ENCODE assay signal across 1 cellular context in the genomic region with DNA sequence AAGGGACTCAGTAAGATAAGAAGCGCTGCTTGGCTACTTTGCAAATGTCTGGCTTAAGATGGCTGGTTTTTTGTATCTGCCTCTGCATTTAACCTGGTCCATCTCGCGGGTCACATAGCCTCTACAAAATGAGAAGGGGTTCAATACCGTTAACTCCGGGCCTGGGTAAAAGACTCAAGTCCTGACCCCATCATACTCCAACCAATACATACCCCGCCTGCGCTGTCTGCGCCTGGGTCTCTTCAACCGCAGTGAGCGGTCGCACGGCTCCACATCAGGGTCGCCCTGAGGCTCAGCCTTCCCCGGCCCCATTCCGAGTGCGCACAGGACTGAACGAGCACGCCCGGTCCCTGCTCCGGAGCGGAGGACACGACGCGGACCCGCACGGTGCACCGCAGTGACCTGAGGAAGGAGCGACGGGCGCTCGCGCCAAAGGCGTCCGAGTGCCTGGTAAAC.
TF ChIP-seq lines count a peak whose summit lies in the region.

No MANE protein-coding gene starts in this region.

TF ChIP-seq in HepG2, 621 proteins besides CTCF, POLR2A, EP300 and RAD21 (continued from another document):
- TF ChIP-seq, protein P1, sequence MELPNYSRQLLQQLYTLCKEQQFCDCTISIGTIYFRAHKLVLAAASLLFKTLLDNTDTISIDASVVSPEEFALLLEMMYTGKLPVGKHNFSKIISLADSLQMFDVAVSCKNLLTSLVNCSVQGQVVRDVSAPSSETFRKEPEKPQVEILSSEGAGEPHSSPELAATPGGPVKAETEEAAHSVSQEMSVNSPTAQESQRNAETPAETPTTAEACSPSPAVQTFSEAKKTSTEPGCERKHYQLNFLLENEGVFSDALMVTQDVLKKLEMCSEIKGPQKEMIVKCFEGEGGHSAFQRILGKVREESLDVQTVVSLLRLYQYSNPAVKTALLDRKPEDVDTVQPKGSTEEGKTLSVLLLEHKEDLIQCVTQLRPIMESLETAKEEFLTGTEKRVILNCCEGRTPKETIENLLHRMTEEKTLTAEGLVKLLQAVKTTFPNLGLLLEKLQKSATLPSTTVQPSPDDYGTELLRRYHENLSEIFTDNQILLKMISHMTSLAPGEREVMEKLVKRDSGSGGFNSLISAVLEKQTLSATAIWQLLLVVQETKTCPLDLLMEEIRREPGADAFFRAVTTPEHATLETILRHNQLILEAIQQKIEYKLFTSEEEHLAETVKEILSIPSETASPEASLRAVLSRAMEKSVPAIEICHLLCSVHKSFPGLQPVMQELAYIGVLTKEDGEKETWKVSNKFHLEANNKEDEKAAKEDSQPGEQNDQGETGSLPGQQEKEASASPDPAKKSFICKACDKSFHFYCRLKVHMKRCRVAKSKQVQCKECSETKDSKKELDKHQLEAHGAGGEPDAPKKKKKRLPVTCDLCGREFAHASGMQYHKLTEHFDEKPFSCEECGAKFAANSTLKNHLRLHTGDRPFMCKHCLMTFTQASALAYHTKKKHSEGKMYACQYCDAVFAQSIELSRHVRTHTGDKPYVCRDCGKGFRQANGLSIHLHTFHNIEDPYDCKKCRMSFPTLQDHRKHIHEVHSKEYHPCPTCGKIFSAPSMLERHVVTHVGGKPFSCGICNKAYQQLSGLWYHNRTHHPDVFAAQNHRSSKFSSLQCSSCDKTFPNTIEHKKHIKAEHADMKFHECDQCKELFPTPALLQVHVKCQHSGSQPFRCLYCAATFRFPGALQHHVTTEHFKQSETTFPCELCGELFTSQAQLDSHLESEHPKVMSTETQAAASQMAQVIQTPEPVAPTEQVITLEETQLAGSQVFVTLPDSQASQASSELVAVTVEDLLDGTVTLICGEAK (IDR thresholded peaks at IDR 0.05), result no peak
- TF ChIP-seq, protein P1 (CRISPR knock-in tag; IDR thresholded peaks at IDR 0.05), result no peak
- TF ChIP-seq, protein P2, sequence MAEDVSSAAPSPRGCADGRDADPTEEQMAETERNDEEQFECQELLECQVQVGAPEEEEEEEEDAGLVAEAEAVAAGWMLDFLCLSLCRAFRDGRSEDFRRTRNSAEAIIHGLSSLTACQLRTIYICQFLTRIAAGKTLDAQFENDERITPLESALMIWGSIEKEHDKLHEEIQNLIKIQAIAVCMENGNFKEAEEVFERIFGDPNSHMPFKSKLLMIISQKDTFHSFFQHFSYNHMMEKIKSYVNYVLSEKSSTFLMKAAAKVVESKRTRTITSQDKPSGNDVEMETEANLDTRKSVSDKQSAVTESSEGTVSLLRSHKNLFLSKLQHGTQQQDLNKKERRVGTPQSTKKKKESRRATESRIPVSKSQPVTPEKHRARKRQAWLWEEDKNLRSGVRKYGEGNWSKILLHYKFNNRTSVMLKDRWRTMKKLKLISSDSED (CRISPR knock-in tag; IDR thresholded peaks at IDR 0.05), result no peak
- TF ChIP-seq, protein P3, sequence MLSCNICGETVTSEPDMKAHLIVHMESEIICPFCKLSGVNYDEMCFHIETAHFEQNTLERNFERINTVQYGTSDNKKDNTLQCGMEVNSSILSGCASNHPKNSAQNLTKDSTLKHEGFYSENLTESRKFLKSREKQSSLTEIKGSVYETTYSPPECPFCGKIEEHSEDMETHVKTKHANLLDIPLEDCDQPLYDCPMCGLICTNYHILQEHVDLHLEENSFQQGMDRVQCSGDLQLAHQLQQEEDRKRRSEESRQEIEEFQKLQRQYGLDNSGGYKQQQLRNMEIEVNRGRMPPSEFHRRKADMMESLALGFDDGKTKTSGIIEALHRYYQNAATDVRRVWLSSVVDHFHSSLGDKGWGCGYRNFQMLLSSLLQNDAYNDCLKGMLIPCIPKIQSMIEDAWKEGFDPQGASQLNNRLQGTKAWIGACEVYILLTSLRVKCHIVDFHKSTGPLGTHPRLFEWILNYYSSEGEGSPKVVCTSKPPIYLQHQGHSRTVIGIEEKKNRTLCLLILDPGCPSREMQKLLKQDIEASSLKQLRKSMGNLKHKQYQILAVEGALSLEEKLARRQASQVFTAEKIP (CRISPR knock-in tag; IDR thresholded peaks at IDR 0.05; ENCODE audit: borderline replicate concordance), result no peak
- no peak for TF ChIP-seq ZNF644 (CRISPR knock-in tag; IDR thresholded peaks at IDR 0.05; ENCODE audit: low read depth)
- no peak for TF ChIP-seq PLRG1 (conservative IDR thresholded peaks at IDR 0.05)
